Comparison of ENCODE assay signal across 9 cellular contexts in genomic region chr21:22138297-22139016, GRCh38.
"Had no signal": no experiment of that assay in that cellular context is flagged by ENCODE, and none has a peak within 500 bp of the region (broad histone marks: within the 10 kb centered on the region; RNA-seq: fewer than 3 reads in every experiment).

No MANE protein-coding gene starts in this region.

- H3K9ac ChIP-seq: GM23248 had no signal

- H3K36me3 ChIP-seq: HAP-1 had no signal

- H3K4me2 ChIP-seq: GM23338 had no signal

- ATAC-seq: GM23338, HCT116 had no signal

- H2AFZ ChIP-seq: GM23248, GM23338 had no signal

- H3K4me3 ChIP-seq: GM23248, GM23338, HAP-1 had no signal

- H3K4me1 ChIP-seq: HAP-1 had no signal

- DNase-seq: GM23248, GOT3, H7, H9, HCEC 1CT, HFFc6 had no signal

- H3K27ac ChIP-seq: GM23248 had no signal
